ENCODE assay signal across 8 cellular contexts in genomic region chr15:40470423-40471104, GRCh38. TPM values are rescaled to one million over a fixed set of nuclear protein-coding genes. Genes with fewer than 3 reads are reported as not detected.
DNase-seq lines count a peak whose midpoint lies in the region; ATAC-seq and TF ChIP-seq lines count a peak whose summit lies in the region.

Gene CHST14, plus strand, starts transcription at chr15:40470984. Its CDS starts 230 bp downstream, at chr15:40471214.

- DNase-seq in COLO668 (lab: John Stamatoyannopoulos, UW; ENCODE audit: unreplicated experiment) (peak; percentile 72), T-helper 2 cell (peak; percentile 19 to 76 (median 47)), ascending aorta (ENCODE audit: low spot score in 2 of 2) (peak in 1 of 2 donors; percentile 78), hepatic stellate cell (ENCODE audit: low spot score) (peak; percentile 82), dedifferentiated amniotic fluid mesenchymal stem cell (ENCODE audit: extremely low spot score) (no peak)

- TF ChIP-seq RAD21 in Ishikawa (IDR thresholded peaks at IDR 0.05; ENCODE audit: low read depth): no peak

- peak within 1 kb of the TSS; percentile 74 to 89 for H3K4me3 ChIP-seq in ascending aorta
- H3K4me3 ChIP-seq in rectal smooth muscle tissue (ENCODE audit: low read length): peak within 1 kb of the TSS; percentile 90

- H3K9me3 ChIP-seq in ascending aorta: no peaks in the 10 kb centered on the region

- TF ChIP-seq EP300 in Ishikawa (IDR thresholded peaks at IDR 0.05; ENCODE audit: borderline replicate concordance): no peak

- intact Hi-C loops in ascending aorta (cut with DNase I): loop anchor here (1.0 to 5.0 kb wide), 2 partner anchors 30 to 97 kb away; partner anchors contain the start of genes BAHD1, CCDC32 and RPUSD2

- peaks cover 7 to 13% of the 10 kb centered on the region in 2 donors for H3K4me1 ChIP-seq in ascending aorta
- H3K4me1 ChIP-seq in rectal smooth muscle tissue (ENCODE audit: control insufficient read depth, insufficient read depth, low read length): peaks cover 4% of the 10 kb centered on the region

- peak; percentile 74 for ATAC-seq in GM19438 (IDR thresholded peaks at IDR 0.05; ENCODE audit: low read depth, unreplicated experiment)

- H3K27me3 ChIP-seq in ascending aorta: no peaks in the 10 kb centered on the region
- H3K27me3 ChIP-seq in rectal smooth muscle tissue (ENCODE audit: control insufficient read depth, insufficient read depth, low read length): no peaks in the 10 kb centered on the region

- peak within 1 kb of the TSS; percentile 83 to 87 for H3K27ac ChIP-seq in ascending aorta
- H3K27ac ChIP-seq in rectal smooth muscle tissue (ENCODE audit: low read depth, low read length): peak within 1 kb of the TSS; percentile 84

- H3K36me3 ChIP-seq in ascending aorta (peaks cover 6 to 10% of the 10 kb centered on the region in 2 donors), rectal smooth muscle tissue (ENCODE audit: control insufficient read depth, insufficient read depth, low read length) (no peaks in the 10 kb centered on the region)

- H3K9ac ChIP-seq in rectal smooth muscle tissue (ENCODE audit: low read length): peak within 1 kb of the TSS; percentile 51

- TF ChIP-seq CTCF in ascending aorta (IDR thresholded peaks at IDR 0.05): no peak

TF ChIP-seq in Ishikawa, 13 proteins besides CTCF, POLR2A, EP300 and RAD21:
- peak; percentile 38; the same call in 1 of the 2 replicates for TF ChIP-seq EGR1 (IDR thresholded peaks at IDR 0.05)
- no peak for TF ChIP-seq CEBPB (IDR thresholded peaks at IDR 0.05)
- TF ChIP-seq ZBTB7A (IDR thresholded peaks at IDR 0.05; ENCODE audit: low read depth): peak; percentile 65
- TF ChIP-seq USF1 (IDR thresholded peaks at IDR 0.05): no peak
- 0 out of 2 replicates have a peak, but pooled peaks have one; percentile 11 for TF ChIP-seq TAF1 (IDR thresholded peaks at IDR 0.05; ENCODE audit: low read depth)
- TF ChIP-seq REST (IDR thresholded peaks at IDR 0.05; ENCODE audit: low read depth): no peak
- TF ChIP-seq NFIC (IDR thresholded peaks at IDR 0.05): no peak
- TF ChIP-seq MAX (IDR thresholded peaks at IDR 0.05): no peak
- no peak for TF ChIP-seq TEAD4 (IDR thresholded peaks at IDR 0.05)
- TF ChIP-seq CREB1 (IDR thresholded peaks at IDR 0.05; ENCODE audit: low read depth): no peak
TF ChIP-seq in Ishikawa: peak in this region for 3.

RNA-seq across cellular contexts. Expression of gene CHST14, which starts in this region (rescaled TPM):
- total RNA-seq in ascending aorta: 22.0 TPM
